ENCODE assay signal across 21 cellular contexts in genomic region chr17:72975509-72975908, GRCh38.
DNase-seq lines count a peak whose midpoint lies in the region; ATAC-seq and TF ChIP-seq lines count a peak whose summit lies in the region.
"Had no signal": no experiment of that assay in that cellular context is flagged by ENCODE, and none has a peak within 500 bp of the region (broad histone marks: within the 10 kb centered on the region; RNA-seq: fewer than 3 reads in every experiment).

No MANE protein-coding gene starts in this region.

- H3K79me2 ChIP-seq in HCT116 (ENCODE audit: insufficient read depth, low read length) (no peaks in the 10 kb centered on the region), PC-9 (ENCODE audit: low read depth) (0 out of 2 replicates have a peak, but pooled peaks cover 4% of the 10 kb centered on the region)

- H3K4me1 ChIP-seq in HCT116 (ENCODE audit: control insufficient read depth in 1 of 2, insufficient read depth in 2 of 2, low read length in 2 of 2) (peaks cover 31 to 44% of the 10 kb centered on the region in 2 experiments), PC-9 (replicated peaks; ENCODE audit: insufficient read depth) (peaks cover 47% of the 10 kb centered on the region)

- BruUV-seq in HCT116 (replicated peaks; lab: Mats Ljungman, UMichigan) (no TSS peak), PC-9 (replicated peaks; lab: Mats Ljungman, UMichigan) (no TSS peak)

- ATAC-seq in HCT116, result no peak
- ATAC-seq in Right ventricle myocardium inferior, result no peak
- ATAC-seq in GM18517 (IDR thresholded peaks at IDR 0.05; ENCODE audit: unreplicated experiment), result no peak

- H4K20me1 ChIP-seq in HCT116 (ENCODE audit: insufficient read depth), result no peaks in the 10 kb centered on the region
- no peaks in the 10 kb centered on the region for H4K20me1 ChIP-seq in PC-9 (ENCODE audit: insufficient read depth)

- no peak overlapping the region for H2AFZ ChIP-seq in HCT116 (ENCODE audit: low read depth, low read length, poor library complexity, severe bottlenecking)
- H2AFZ ChIP-seq in PC-9, result no peak overlapping the region
- H2AFZ ChIP-seq: GM23248 had no signal

- no peaks in the 10 kb centered on the region for H3K9me2 ChIP-seq in HCT116 (ENCODE audit: insufficient read depth)
- no peaks in the 10 kb centered on the region for H3K9me2 ChIP-seq in PC-9 (ENCODE audit: insufficient read depth)

- H3K36me3 ChIP-seq in HCT116 (ENCODE audit: control insufficient read depth in 1 of 2, insufficient read depth in 2 of 2, low read length in 2 of 2) (0 out of 4 replicates have a peak, but pooled peaks cover 0 to 3% of the 10 kb centered on the region in 2 experiments), PC-9 (ENCODE audit: low read depth) (no peaks in the 10 kb centered on the region)
- H3K36me3 ChIP-seq: BE2C had no signal

- no peaks in the 10 kb centered on the region for H3K27me3 ChIP-seq in HCT116 (ENCODE audit: insufficient read depth, low read length)
- no peaks in the 10 kb centered on the region for H3K27me3 ChIP-seq in PC-9 (ENCODE audit: insufficient read depth, low read depth)
- H3K27me3 ChIP-seq: BE2C; BLaER1 treated with 17β-estradiol and CSF1 and Interleukin-3, amounts not matched to agents 10 nM and 100 nM had no signal

- TF ChIP-seq CTCF in HCT116 (IDR thresholded peaks at IDR 0.05 in 2 of 3, conservative IDR thresholded peaks at IDR 0.05 in 1 of 3; ENCODE audit: borderline replicate concordance in 1 of 3, insufficient read depth in 1 of 3, low read depth in 2 of 3, low read length in 2 of 3), result no peak
- TF ChIP-seq CTCF in PC-9 (conservative IDR thresholded peaks at IDR 0.05), result no peak

- no peak overlapping the region for H3K4me2 ChIP-seq in HCT116 (ENCODE audit: low read length)
- H3K4me2 ChIP-seq in PC-9, result no peak overlapping the region

- H3K9me3 ChIP-seq in HCT116 (ENCODE audit: control insufficient read depth in 1 of 2, insufficient read depth in 1 of 2, low read depth in 1 of 2, low read length in 2 of 2) (peaks cover 0 to 3% of the 10 kb centered on the region in 2 experiments; a peak in 1 of 4 replicates), PC-9 (ENCODE audit: insufficient read depth, low read depth) (no peaks in the 10 kb centered on the region)
- H3K9me3 ChIP-seq: BE2C had no signal

- POLR2A ChIA-PET in HCT116 (lab: Charles Lee) (no interaction called here), PC-9 (lab: Charles Lee; ENCODE audit: unreplicated experiment) (no interaction called here)

- intact Hi-C loops in HCT116 (cut with micrococcal nuclease), result loop anchor here (5.0 to 10.0 kb wide), 2 partner anchors 83 to 151 kb away; no protein-coding TSS in a partner anchor
- intact Hi-C loops in PC-9 (cut with micrococcal nuclease; ENCODE audit: unreplicated experiment), result no loop called here
- intact Hi-C loops in Right ventricle myocardium inferior (cut with DNase I), result no loop called here

- peaks cover 40% of the 10 kb centered on the region for H3F3A ChIP-seq in PC-9 (ENCODE audit: insufficient read depth, low read depth)

- H3K9ac ChIP-seq in HCT116 (ENCODE audit: low read length), result no peak overlapping the region
- H3K9ac ChIP-seq: BLaER1 treated with 17β-estradiol and CSF1 and Interleukin-3, amounts not matched to agents 10 nM and 100 nM; GM23248 had no signal

- no peak overlapping the region for H3K27ac ChIP-seq in HCT116 (ENCODE audit: low read depth, low read length)
- H3K27ac ChIP-seq in PC-9, result peak overlapping the region; percentile 52
- H3K27ac ChIP-seq in epithelial cell of prostate, result peak overlapping the region; percentile 40
- H3K27ac ChIP-seq: A549, GM23248 had no signal

- CTCF ChIA-PET in HCT116 (lab: Charles Lee) (interaction anchor here (3.6 kb wide), 1 partner anchor 10 kb away, joined by 43 read pairs; no protein-coding TSS in a partner anchor), PC-9 (lab: Charles Lee) (no interaction called here)

- RAD21 ChIA-PET in HCT116 (lab: Charles Lee; ENCODE audit: low non-redundant PET in 1 of 2, low total read pairs in 2 of 2, uncharacterized antibody in 2 of 2, unreplicated experiment in 2 of 2), result no interaction called here

- TF ChIP-seq RAD21 in HCT116 (IDR thresholded peaks at IDR 0.05; ENCODE audit: low read depth), result no peak

- TF ChIP-seq POLR2A in HCT116 (IDR thresholded peaks at IDR 0.05; ENCODE audit: borderline replicate concordance, extremely low read depth, insufficient read depth, insufficient read length), result no peak

- H3K4me3 ChIP-seq in HCT116 (replicated peaks in 1 of 2; ENCODE audit: low read depth in 1 of 2, low read length in 2 of 2), result no peak overlapping the region
- H3K4me3 ChIP-seq in PC-9, result no peak overlapping the region
- H3K4me3 ChIP-seq: A549; BLaER1 treated with 17β-estradiol and CSF1 and Interleukin-3, amounts not matched to agents 10 nM and 100 nM; GM23248 had no signal

- DNase-seq in HCT116 (ENCODE audit: low read depth, low spot score) (no peak), PC-9 (no peak), epithelial cell of prostate (ENCODE audit: low read depth, low spot score) (no peak), Right ventricle myocardium inferior (ENCODE audit: missing footprints) (no peak), NCI-H2029 treated with DMSO at 0.1 percent for 48 hours (lab: John Stamatoyannopoulos, UW) (no peak)
- DNase-seq: 8988T; ACHN; AML-193; BE2C; Calu3; CD4-positive, alpha-beta T cell; CD8-positive, alpha-beta memory T cell; COR-L47; DMS79 treated with DMSO at 0.1 percent for 48 hours; GF-D8; H7; HCEC 1CT had no signal

TF ChIP-seq in HCT116, 20 proteins besides CTCF, POLR2A, EP300 and RAD21:
- TF ChIP-seq SRF (IDR thresholded peaks at IDR 0.05; ENCODE audit: low read depth) (no peak), ZFX (IDR thresholded peaks at IDR 0.05) (no peak), CEBPB (IDR thresholded peaks at IDR 0.05; ENCODE audit: low read depth) (no peak), CBX3 (IDR thresholded peaks at IDR 0.05; ENCODE audit: low read depth) (0 out of 2 replicates have a peak, but pooled peaks have one; percentile 27), FOSL1 (IDR thresholded peaks at IDR 0.05; ENCODE audit: low read depth) (no peak), ZBTB33 (IDR thresholded peaks at IDR 0.05; ENCODE audit: extremely low read depth, insufficient replicate concordance, low read length) (no peak)
